ENCODE assay signal across 8 cellular contexts in the genomic region with DNA sequence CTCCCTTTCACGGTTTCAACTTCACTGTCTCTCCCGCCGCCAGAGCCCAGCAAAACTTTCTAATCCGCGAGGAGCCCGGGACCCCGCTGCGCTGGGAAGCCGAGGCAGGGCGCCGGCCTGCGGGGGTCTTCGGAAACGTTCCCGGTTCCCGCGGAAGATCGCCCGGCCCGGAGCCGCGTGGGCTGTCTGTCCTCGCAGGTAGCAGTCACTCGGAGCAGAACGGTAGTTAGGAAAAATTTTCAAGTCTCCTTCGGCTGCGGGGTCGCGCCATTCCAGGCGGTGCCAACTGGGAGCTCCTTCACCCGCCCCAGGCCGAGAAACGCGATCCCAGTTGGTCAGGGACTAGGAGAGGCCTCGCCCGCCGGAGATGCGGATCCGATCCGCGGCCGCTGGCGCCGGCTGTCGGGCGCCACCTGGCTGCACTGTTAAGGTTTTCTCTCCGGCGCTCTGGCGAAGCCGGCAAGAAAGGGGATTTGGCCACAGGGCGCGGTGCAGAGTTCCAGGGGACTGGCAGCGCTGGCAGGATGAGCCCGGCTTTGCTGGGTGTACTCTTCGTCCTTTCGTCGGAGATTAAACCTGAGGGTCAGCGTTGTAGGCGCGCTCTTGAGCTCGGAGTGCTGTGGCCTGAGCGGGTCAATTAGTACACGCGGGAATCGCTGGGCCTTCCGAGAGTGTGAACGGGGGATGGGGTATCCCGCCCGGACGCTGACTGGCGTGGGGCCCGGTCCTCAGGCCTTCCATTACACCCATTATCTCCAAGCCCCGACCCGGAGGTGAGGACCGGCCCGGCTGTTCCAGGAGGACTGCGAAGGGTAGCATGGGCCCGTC.
DNase-seq lines count a peak whose midpoint lies in the region; ATAC-seq and TF ChIP-seq lines count a peak whose summit lies in the region.

No MANE protein-coding gene starts in this region.

- whole genome bisulfite sequencing in ectodermal cell, 2 experiments: 10% methylated on average over 78 of the region's 78 CpGs
- under 1% methylated on average over 14 of the region's 78 CpGs for WGBS in right lobe of liver (ENCODE audit: insufficient coverage, low coverage, low lambda C conversion rate, missing lambda C conversion rate)

- H3K36me3 Mint-ChIP-seq in activated CD8-positive, alpha-beta T cell treated with anti-CD3 and anti-CD28 coated beads for 36 hours (ENCODE audit: low read depth): no peaks in the 10 kb centered on the region

- peak; percentile 75 for TF ChIP-seq CTCF in activated CD8-positive, alpha-beta T cell treated with anti-CD3 and anti-CD28 coated beads for 36 hours (IDR thresholded peaks at IDR 0.05)
- TF ChIP-seq CTCF in right lobe of liver (IDR thresholded peaks at IDR 0.05): peak; percentile 63 to 90 (median 74)

- H3K4me3 ChIP-seq in ectodermal cell (ENCODE audit: insufficient read depth, low read depth, low read length) (peak overlapping the region; percentile 46), right lobe of liver (peak overlapping the region; percentile 31 to 53 (median 47))

- peak; percentile 65 for DNase-seq in Caki2 (ENCODE audit: low read depth)
- DNase-seq in NCI-H524 treated with DMSO at 0.1 percent for 48 hours (lab: John Stamatoyannopoulos, UW): peak; percentile 73
- DNase-seq in activated CD8-positive, alpha-beta T cell treated with anti-CD3 and anti-CD28 coated beads for 36 hours: peak; percentile 71
- peak; percentile 85 to 86 (median 85) for DNase-seq in right lobe of liver
- DNase-seq in stimulated activated CD4-positive, alpha-beta T cell treated with anti-CD3 and anti-CD28 coated beads, Interleukin-2, amount 100 ng/mL, for 24 hours: peak; percentile 68 to 75

- peaks cover 9% of the 10 kb centered on the region for H3K4me1 Mint-ChIP-seq in activated CD8-positive, alpha-beta T cell treated with anti-CD3 and anti-CD28 coated beads for 36 hours (ENCODE audit: low read depth)

- CTCF ChIA-PET in activated CD8-positive, alpha-beta T cell treated with anti-CD3 and anti-CD28 coated beads for 36 hours (lab: Charles Lee): interaction anchor here (1.0 to 4.6 kb wide), 13 partner anchors 11 to 412 kb away, joined by 3 to 62 read pairs (median 11); no protein-coding TSS in a partner anchor

- in situ Hi-C loops in Caki2 (cut with HindIII; ENCODE audit: low pct_unique_long_range_greater_than_20kb, low sequenced_read_pairs): no loop called here

- H3K36me3 ChIP-seq in ectodermal cell (ENCODE audit: control insufficient read depth, insufficient read depth, low read length) (no peaks in the 10 kb centered on the region), right lobe of liver (no peaks in the 10 kb centered on the region)

- no peaks in the 10 kb centered on the region for H3K9me3 Mint-ChIP-seq in activated CD8-positive, alpha-beta T cell treated with anti-CD3 and anti-CD28 coated beads for 36 hours

- H3K27ac Mint-ChIP-seq in activated CD8-positive, alpha-beta T cell treated with anti-CD3 and anti-CD28 coated beads for 36 hours: no peak overlapping the region

- H3K27ac ChIP-seq in ectodermal cell (ENCODE audit: insufficient read depth, low read depth, low read length, poor library complexity, severe bottlenecking) (no peak overlapping the region), right lobe of liver (peak overlapping the region in 1 of 3 donors; percentile 13)

- intact Hi-C loops in activated CD8-positive, alpha-beta T cell treated with anti-CD3 and anti-CD28 coated beads for 36 hours (cut with micrococcal nuclease): loop anchor here (5.0 to 10.0 kb wide), 4 partner anchors 54 to 387 kb away; a partner anchor contains a TSS
- intact Hi-C loops in right lobe of liver (cut with DNase I): loop anchor here in 1 of 2 donors (10.0 kb wide), 2 partner anchors 57 to 197 kb away; no protein-coding TSS in a partner anchor

- ATAC-seq in HG02678 (IDR thresholded peaks at IDR 0.05; ENCODE audit: unreplicated experiment): peak; percentile 72
- peak; percentile 78 for ATAC-seq in activated CD8-positive, alpha-beta T cell treated with anti-CD3 and anti-CD28 coated beads for 36 hours
- peak; percentile 96 to 98 (median 96) for ATAC-seq in right lobe of liver
- no peak for ATAC-seq in HG03025 (IDR thresholded peaks at IDR 0.05; ENCODE audit: low FRiP score, unreplicated experiment)

- no peaks in the 10 kb centered on the region for H3K4me1 ChIP-seq in ectodermal cell (ENCODE audit: control insufficient read depth, insufficient read depth, low read length)
- H3K4me1 ChIP-seq in right lobe of liver: peaks cover 0 to 12% (median 5%) of the 10 kb centered on the region in 4 donors

- H3K4me3 Mint-ChIP-seq in activated CD8-positive, alpha-beta T cell treated with anti-CD3 and anti-CD28 coated beads for 36 hours: peak overlapping the region; percentile 66

- POLR2A ChIA-PET in activated CD8-positive, alpha-beta T cell treated with anti-CD3 and anti-CD28 coated beads for 36 hours (lab: Charles Lee): interaction anchor here (1.0 kb wide), 1 partner anchor 223 kb away, joined by 3 read pairs; no protein-coding TSS in a partner anchor

- peaks cover 29% of the 10 kb centered on the region for H3K27me3 Mint-ChIP-seq in activated CD8-positive, alpha-beta T cell treated with anti-CD3 and anti-CD28 coated beads for 36 hours

- H3K9me3 ChIP-seq in ectodermal cell (ENCODE audit: control insufficient read depth, low read length) (no peaks in the 10 kb centered on the region), right lobe of liver (no peaks in the 10 kb centered on the region)

- TF ChIP-seq POLR2A in right lobe of liver (IDR thresholded peaks at IDR 0.05): no peak

- H3K27me3 ChIP-seq in ectodermal cell (ENCODE audit: control insufficient read depth, insufficient read depth, low read length, poor library complexity, severe bottlenecking): peaks cover 26% of the 10 kb centered on the region
- H3K27me3 ChIP-seq in right lobe of liver: peaks cover 0 to 4% of the 10 kb centered on the region in 2 donors
